9 cellular contexts compared by ENCODE assay signal in genomic region chr3:16912400-16913263, GRCh38. TPM values are rescaled to one million over a fixed set of nuclear protein-coding genes. Genes with fewer than 3 reads are reported as not detected.
DNase-seq lines count a peak whose midpoint lies in the region; ATAC-seq lines count a peak whose summit lies in the region.
"Had no signal": no experiment of that assay in that cellular context is flagged by ENCODE, and none has a peak within 500 bp of the region (broad histone marks: within the 10 kb centered on the region; RNA-seq: fewer than 3 reads in every experiment).

No MANE protein-coding gene starts in this region.

- DNase-seq in germinal center (ENCODE audit: low spot score) (peak; percentile 38), mesenteric fat pad (ENCODE audit: low spot score) (no peak), GM03348 (ENCODE audit: low spot score) (no peak), superior temporal gyrus (ENCODE audit: extremely low spot score) (no peak)
- no peak for DNase-seq in central memory CD4-positive, alpha-beta T cell
- DNase-seq: NCI-H510A treated with DMSO at 0.1 percent for 48 hours had no signal

- peak; percentile 95 for ATAC-seq in GM18511 (IDR thresholded peaks at IDR 0.05; ENCODE audit: unreplicated experiment)
- ATAC-seq in GM21528 (IDR thresholded peaks at IDR 0.05; ENCODE audit: low FRiP score, unreplicated experiment) = peak; percentile 96
- ATAC-seq in HG03460 (IDR thresholded peaks at IDR 0.05; ENCODE audit: unreplicated experiment) = peak; percentile 95

RNA-seq across cellular contexts. Expression of gene PLCL2, which starts 27.9 kb away (rescaled TPM):
- total RNA-seq in mesenteric fat pad = 12.2 TPM
